8 cellular contexts compared by ENCODE assay signal in genomic region chr1:196400478-196401453, GRCh38.
A peak's percentile ranks its signal among the peaks of the same experiment; 100 is the strongest.
DNase-seq lines count a peak whose midpoint lies in the region; ATAC-seq, FAIRE-seq and TF ChIP-seq lines count a peak whose summit lies in the region.

No MANE protein-coding gene starts in this region.

- no peak overlapping the region for H3K9ac ChIP-seq in keratinocyte (ENCODE audit: control insufficient read depth, extremely low read depth, insufficient read depth, low read length)

- H3K36me3 Mint-ChIP-seq in activated naive CD8-positive, alpha-beta T cell treated with anti-CD3 and anti-CD28 coated beads, Interleukin-2, amount 50 U/mL, for 24 hours (ENCODE audit: low read depth), result no peaks in the 10 kb centered on the region
- no peaks in the 10 kb centered on the region for H3K36me3 Mint-ChIP-seq in naive thymus-derived CD4-positive, alpha-beta T cell

- no peak for TF ChIP-seq POLR2A in tibial nerve (IDR thresholded peaks at IDR 0.05)

- no peaks in the 10 kb centered on the region for H3K9me3 Mint-ChIP-seq in activated naive CD8-positive, alpha-beta T cell treated with anti-CD3 and anti-CD28 coated beads, Interleukin-2, amount 50 U/mL, for 24 hours
- no peaks in the 10 kb centered on the region for H3K9me3 Mint-ChIP-seq in naive thymus-derived CD4-positive, alpha-beta T cell

- POLR2A ChIA-PET in naive thymus-derived CD4-positive, alpha-beta T cell (lab: Charles Lee), result no interaction called here

- H3K36me3 ChIP-seq in brain microvascular endothelial cell (replicated peaks) (no peaks in the 10 kb centered on the region), keratinocyte (ENCODE audit: control insufficient read depth in 2 of 2, extremely low read depth in 1 of 2, insufficient read depth in 2 of 2, low read length in 2 of 2) (no peaks in the 10 kb centered on the region), tibial nerve (no peaks in the 10 kb centered on the region)
- H3K36me3 ChIP-seq in naive thymus-derived CD4-positive, alpha-beta T cell (ENCODE audit: control insufficient read depth in 2 of 3, insufficient read depth in 3 of 3, low read length in 3 of 3), result no peaks in the 10 kb centered on the region

- no peaks in the 10 kb centered on the region for H3K79me2 ChIP-seq in keratinocyte (ENCODE audit: control insufficient read depth, insufficient read depth, low read length)

- H3K27ac Mint-ChIP-seq in activated naive CD8-positive, alpha-beta T cell treated with anti-CD3 and anti-CD28 coated beads, Interleukin-2, amount 50 U/mL, for 24 hours, result no peak overlapping the region
- no peak overlapping the region for H3K27ac Mint-ChIP-seq in naive thymus-derived CD4-positive, alpha-beta T cell

- FAIRE-seq in keratinocyte (lab: Jason Lieb, UNC), result peak; percentile 9

- 48 to 52% methylated on average over 7 of the region's 7 CpGs for WGBS in tibial nerve, 2 donors

- H3K4me1 Mint-ChIP-seq in activated naive CD8-positive, alpha-beta T cell treated with anti-CD3 and anti-CD28 coated beads, Interleukin-2, amount 50 U/mL, for 24 hours, result no peaks in the 10 kb centered on the region
- no peaks in the 10 kb centered on the region for H3K4me1 Mint-ChIP-seq in naive thymus-derived CD4-positive, alpha-beta T cell

- no peaks in the 10 kb centered on the region for H4K20me1 ChIP-seq in keratinocyte (ENCODE audit: control insufficient read depth, extremely low read depth, insufficient read depth, low read length)

- H3K4me1 ChIP-seq in keratinocyte (ENCODE audit: control insufficient read depth, extremely low read depth, insufficient read depth, low read length), result peaks cover 3% of the 10 kb centered on the region
- peaks cover 0 to 26% (median 0%) of the 10 kb centered on the region in 4 donors for H3K4me1 ChIP-seq in tibial nerve
- no peaks in the 10 kb centered on the region for H3K4me1 ChIP-seq in naive thymus-derived CD4-positive, alpha-beta T cell (ENCODE audit: control insufficient read depth in 2 of 2, insufficient read depth in 2 of 2, low read length in 2 of 2)

- H3K4me3 ChIP-seq in brain microvascular endothelial cell (ENCODE audit: low read depth, low read length) (no peak overlapping the region), keratinocyte (ENCODE audit: control insufficient read depth in 2 of 3, extremely low read depth in 1 of 3, insufficient read depth in 2 of 3, low read depth in 1 of 3, low read length in 3 of 3) (no peak overlapping the region), tibial nerve (no peak overlapping the region)
- no peak overlapping the region for H3K4me3 ChIP-seq in naive thymus-derived CD4-positive, alpha-beta T cell (ENCODE audit: low read length)

- no peak overlapping the region for H3K4me2 ChIP-seq in keratinocyte (ENCODE audit: control insufficient read depth, extremely low read depth, insufficient read depth, low read depth, low read length)

- H3K4me3 Mint-ChIP-seq in activated naive CD8-positive, alpha-beta T cell treated with anti-CD3 and anti-CD28 coated beads, Interleukin-2, amount 50 U/mL, for 24 hours, result no peak overlapping the region
- no peak overlapping the region for H3K4me3 Mint-ChIP-seq in naive thymus-derived CD4-positive, alpha-beta T cell

- H3K27ac ChIP-seq in brain microvascular endothelial cell (peak overlapping the region; percentile 65), keratinocyte (ENCODE audit: control insufficient read depth, insufficient read depth, low read length) (no peak overlapping the region), tibial nerve (peak overlapping the region in 3 of 4 donors; percentile 16 to 65 (median 58))
- H3K27ac ChIP-seq in naive thymus-derived CD4-positive, alpha-beta T cell (ENCODE audit: low read depth, low read length), result no peak overlapping the region

- H3K9me3 ChIP-seq in keratinocyte (ENCODE audit: control insufficient read depth, low read depth, low read length) (no peaks in the 10 kb centered on the region), tibial nerve (no peaks in the 10 kb centered on the region)
- H3K9me3 ChIP-seq in naive thymus-derived CD4-positive, alpha-beta T cell (ENCODE audit: control insufficient read depth in 2 of 3, low read length in 3 of 3), result no peaks in the 10 kb centered on the region

- DNase-seq in Kasumi-1 (lab: John Stamatoyannopoulos, UW) (peak; percentile 23 to 48), brain microvascular endothelial cell (peak; percentile 90), keratinocyte (ENCODE audit: low read depth, low spot score) (no peak), tibial nerve (ENCODE audit: low spot score in 2 of 2) (peak; percentile 48 to 75)
- no peak for DNase-seq in activated naive CD8-positive, alpha-beta T cell treated with anti-CD3 and anti-CD28 coated beads, Interleukin-2, amount 50 U/mL, for 24 hours
- no peak for DNase-seq in naive thymus-derived CD4-positive, alpha-beta T cell

- dilution Hi-C loops in keratinocyte (cut with MboI; ENCODE audit: extremely low pct_ligation_motif_present, low sequenced_read_pairs), result no loop called here

- intact Hi-C loops in naive thymus-derived CD4-positive, alpha-beta T cell (cut with micrococcal nuclease), result no loop called here

- CTCF ChIA-PET in naive thymus-derived CD4-positive, alpha-beta T cell (lab: Charles Lee), result no interaction called here

- no peaks in the 10 kb centered on the region for H3K27me3 Mint-ChIP-seq in activated naive CD8-positive, alpha-beta T cell treated with anti-CD3 and anti-CD28 coated beads, Interleukin-2, amount 50 U/mL, for 24 hours
- no peaks in the 10 kb centered on the region for H3K27me3 Mint-ChIP-seq in naive thymus-derived CD4-positive, alpha-beta T cell

- TF ChIP-seq EP300 in tibial nerve (IDR thresholded peaks at IDR 0.05), result peak in 1 of 2 donors; percentile 79

- H3K27me3 ChIP-seq in brain microvascular endothelial cell (replicated peaks) (no peaks in the 10 kb centered on the region), keratinocyte (ENCODE audit: control insufficient read depth, extremely low read depth, insufficient read depth, low read length) (no peaks in the 10 kb centered on the region), tibial nerve (no peaks in the 10 kb centered on the region)
- H3K27me3 ChIP-seq in naive thymus-derived CD4-positive, alpha-beta T cell (ENCODE audit: control insufficient read depth in 2 of 2, insufficient read depth in 2 of 2, low read length in 2 of 2), result no peaks in the 10 kb centered on the region

- no peaks in the 10 kb centered on the region for H3K9me1 ChIP-seq in keratinocyte (ENCODE audit: control insufficient read depth, extremely low read depth, insufficient read depth, low read length)

- no peak for ATAC-seq in activated naive CD8-positive, alpha-beta T cell treated with anti-CD3 and anti-CD28 coated beads, Interleukin-2, amount 50 U/mL, for 24 hours
- no peak for ATAC-seq in naive thymus-derived CD4-positive, alpha-beta T cell
- ATAC-seq in HG03354 (IDR thresholded peaks at IDR 0.05; ENCODE audit: poor library complexity, severe bottlenecking, unreplicated experiment), result no peak
- no peak for ATAC-seq in HG03342 (IDR thresholded peaks at IDR 0.05; ENCODE audit: unreplicated experiment)

- no peak overlapping the region for H2AFZ ChIP-seq in keratinocyte (ENCODE audit: control insufficient read depth, low read length)

- TF ChIP-seq CTCF in brain microvascular endothelial cell (IDR thresholded peaks at IDR 0.05; ENCODE audit: low read depth, low read length, missing control alignments), result no peak
- TF ChIP-seq CTCF in keratinocyte (optimal IDR thresholded peaks at IDR 0.05 in 1 of 3, IDR thresholded peaks at IDR 0.05 in 1 of 3, conservative IDR thresholded peaks at IDR 0.05 in 1 of 3; ENCODE audit: extremely low read depth in 1 of 3, insufficient read depth in 2 of 3, low read length in 3 of 3), result no peak
- no peak for TF ChIP-seq CTCF in tibial nerve (IDR thresholded peaks at IDR 0.05)

- in situ Hi-C loops in brain microvascular endothelial cell (cut with HindIII; ENCODE audit: low pct_ligation_motif_present, low sequenced_read_pairs), result no loop called here

Comparison
In these comparisons a context has a peak if more than half of its experiments do, and no peak if none do; other contexts are left out.
1. DNase-seq: peak in Kasumi-1 (2 of 2), brain microvascular endothelial cell (single experiment) and tibial nerve (2 of 2); none in keratinocyte (single experiment), activated naive CD8-positive, alpha-beta T cell treated with anti-CD3 and anti-CD28 coated beads, Interleukin-2, amount 50 U/mL, for 24 hours (single experiment) and naive thymus-derived CD4-positive, alpha-beta T cell (0 of 9).
2. H3K27ac ChIP-seq: peak in brain microvascular endothelial cell (single experiment) and tibial nerve (3 of 4); none in keratinocyte (single experiment) and naive thymus-derived CD4-positive, alpha-beta T cell (single experiment).